25 cellular contexts compared by ENCODE assay signal in the genomic region with DNA sequence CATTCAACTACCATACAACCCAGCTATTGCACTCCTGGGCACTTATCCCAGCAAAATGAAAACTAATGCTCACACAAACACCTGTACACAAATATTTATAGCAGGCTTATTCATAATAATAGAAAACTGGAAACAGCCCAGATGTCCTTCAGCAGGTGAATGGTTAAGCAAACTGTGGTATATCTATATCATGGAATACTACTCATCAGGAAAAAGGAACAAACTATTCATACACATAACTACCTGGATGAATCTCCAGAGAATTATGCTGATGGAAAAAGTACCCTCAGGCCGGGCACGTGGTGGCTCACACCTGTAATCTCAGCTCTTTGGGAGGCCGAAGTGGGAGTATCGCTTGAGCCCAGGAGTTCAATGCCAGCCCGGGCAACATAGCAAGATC.
"Had no signal": no experiment of that assay in that cellular context is flagged by ENCODE, and none has a peak within 500 bp of the region (broad histone marks: within the 10 kb centered on the region; RNA-seq: fewer than 3 reads in every experiment).

No MANE protein-coding gene starts in this region.

- H3K36me3 ChIP-seq: esophagus muscularis mucosa, gastroesophageal sphincter, heart left ventricle, lower lobe of right lung had no signal

- ATAC-seq: foreskin keratinocyte, gastroesophageal sphincter, heart left ventricle, left colon, left lobe of liver, left ventricle myocardium superior, lower lobe of right lung, mucosa of descending colon had no signal

- H3K27ac ChIP-seq: coronary artery, dorsolateral prefrontal cortex, esophagus muscularis mucosa, foreskin keratinocyte, gastroesophageal sphincter, hepatocyte, lower lobe of right lung had no signal

- H3K27ac Mint-ChIP-seq: immature natural killer cell, mesothelial cell of epicardium had no signal

- H3K27me3 ChIP-seq: dorsolateral prefrontal cortex, esophagus muscularis mucosa, foreskin keratinocyte, gastroesophageal sphincter, heart left ventricle, hepatocyte had no signal

- H3K36me3 Mint-ChIP-seq: immature natural killer cell had no signal

- H2AFZ ChIP-seq: hepatocyte had no signal

- H3K4me2 ChIP-seq: hepatocyte had no signal

- H3K4me3 ChIP-seq: coronary artery, dorsolateral prefrontal cortex, esophagus muscularis mucosa, gastroesophageal sphincter, heart left ventricle, hepatocyte, lower lobe of right lung, mucosa of descending colon had no signal

- H3K4me3 Mint-ChIP-seq: immature natural killer cell, mesothelial cell of epicardium had no signal

- FAIRE-seq: colon, endothelial cell of umbilical vein, frontal cortex, kidney had no signal

- DNase-seq: dermis blood vessel endothelial cell; dorsolateral prefrontal cortex; effector CD4-positive, alpha-beta T cell; effector memory CD4-positive, alpha-beta T cell; foreskin keratinocyte; heart left ventricle; hypothalamus; immature natural killer cell; islet precursor cell; kidney; kidney glomerular epithelial cell; left colon; left ventricle myocardium superior; lower lobe of right lung; mesenchymal stem cell; mucosa of descending colon had no signal

- H3K9me3 ChIP-seq: esophagus muscularis mucosa, gastroesophageal sphincter, heart left ventricle, lower lobe of right lung, mucosa of descending colon had no signal

- H3K9me3 Mint-ChIP-seq: immature natural killer cell had no signal
